In genomic region chr11:129018991-129019390, GRCh38 we compare ENCODE assay signal across 16 cellular contexts.
"Had no signal": no experiment of that assay in that cellular context is flagged by ENCODE, and none has a peak within 500 bp of the region (broad histone marks: within the 10 kb centered on the region; RNA-seq: fewer than 3 reads in every experiment).

No MANE protein-coding gene starts in this region.

- H3K9ac ChIP-seq: parathyroid adenoma had no signal

- H3K27ac ChIP-seq: adrenal gland, parathyroid adenoma had no signal

- H3K27ac Mint-ChIP-seq: effector memory CD8-positive, alpha-beta T cell; stimulated activated naive CD8-positive, alpha-beta T cell treated with anti-CD3 and anti-CD28 coated beads, Interleukin-15, Interleukin-2, amounts not matched to agents 100 ng/mL and 50 ng/mL, for 24 hours; T-cell had no signal

- DNase-seq: activated CD4-positive, alpha-beta T cell treated with anti-CD3 and anti-CD28 coated beads, Interleukin-2, amount 50 U/mL, for 4 hours; activated naive CD4-positive, alpha-beta T cell treated with anti-CD3 and anti-CD28 coated beads, Interleukin-2, amount 50 U/mL, for 16 hours; activated T-cell treated with anti-CD3 and anti-CD28 coated beads, Interleukin-2, amount 50 U/mL, for 1 hour; adrenal gland; caudate nucleus; cortex of kidney; effector memory CD8-positive, alpha-beta T cell; glutamatergic neuron; mesenchymal stem cell; stimulated activated CD4-positive, alpha-beta T cell treated with anti-CD3 and anti-CD28 coated beads, Interleukin-4, amount 100 ng/mL, for 1 hour; stimulated activated CD8-positive, alpha-beta memory T cell treated with anti-CD3 and anti-CD28 coated beads, Interleukin-4, amount 100 ng/mL, for 48 hours; T-cell had no signal

- H3K36me3 ChIP-seq: adrenal gland had no signal

- H3K79me2 ChIP-seq: parathyroid adenoma had no signal

- ATAC-seq: activated CD4-positive, CD25-positive, alpha-beta regulatory T cell treated with anti-CD3 and anti-CD28 coated beads, Interleukin-2, amount 50 U/mL, for 24 hours; effector memory CD8-positive, alpha-beta T cell; left lobe of liver; T-cell had no signal

- H2AFZ ChIP-seq: parathyroid adenoma had no signal

- H3K4me1 ChIP-seq: parathyroid adenoma had no signal

- H3K4me3 Mint-ChIP-seq: effector memory CD8-positive, alpha-beta T cell; stimulated activated naive CD8-positive, alpha-beta T cell treated with anti-CD3 and anti-CD28 coated beads, Interleukin-15, Interleukin-2, amounts not matched to agents 100 ng/mL and 50 ng/mL, for 24 hours; T-cell had no signal

- H3K9me3 Mint-ChIP-seq: effector memory CD8-positive, alpha-beta T cell; stimulated activated naive CD8-positive, alpha-beta T cell treated with anti-CD3 and anti-CD28 coated beads, Interleukin-15, Interleukin-2, amounts not matched to agents 100 ng/mL and 50 ng/mL, for 24 hours; T-cell had no signal

- H3K36me3 Mint-ChIP-seq: T-cell had no signal

- H3K4me3 ChIP-seq: adrenal gland had no signal

- H3K9me3 ChIP-seq: adrenal gland had no signal

- H3K27me3 Mint-ChIP-seq: stimulated activated naive CD8-positive, alpha-beta T cell treated with anti-CD3 and anti-CD28 coated beads, Interleukin-15, Interleukin-2, amounts not matched to agents 100 ng/mL and 50 ng/mL, for 24 hours had no signal

- H3K27me3 ChIP-seq: adrenal gland had no signal
